19 cellular contexts compared by ENCODE assay signal in genomic region chr5:72298711-72299110, GRCh38. TPM values are rescaled to one million over a fixed set of nuclear protein-coding genes. Genes with fewer than 3 reads are reported as not detected.
DNase-seq lines count a peak whose midpoint lies in the region; ATAC-seq, FAIRE-seq and TF ChIP-seq lines count a peak whose summit lies in the region.
"Had no signal": no experiment of that assay in that cellular context is flagged by ENCODE, and none has a peak within 500 bp of the region (broad histone marks: within the 10 kb centered on the region; RNA-seq: fewer than 3 reads in every experiment).

No MANE protein-coding gene starts in this region.

- peaks cover 26% of the 10 kb centered on the region for H3K4me1 Mint-ChIP-seq in endodermal cell

- no peak for DNase-seq in SK-N-SH
- DNase-seq in Karpas-422, result no peak
- DNase-seq in GM12878 (ENCODE audit: low read depth, low spot score), result no peak
- DNase-seq in endodermal cell, result no peak
- DNase-seq in colonic mucosa, result no peak
- no peak for DNase-seq in esophagus muscularis mucosa (ENCODE audit: extremely low spot score)
- DNase-seq: COR-L47, DMS79 treated with DMSO at 0.1 percent for 48 hours, GDM1, NCI-H1105 treated with DMSO at 0.1 percent for 48 hours, NCI-H187, NCI-H510A treated with DMSO at 0.1 percent for 48 hours, T-cell had no signal

- H3K27ac Mint-ChIP-seq in endodermal cell, result no peak overlapping the region
- H3K27ac Mint-ChIP-seq: T-cell had no signal

- BruUV-seq in GM12878 (replicated peaks; lab: Mats Ljungman, UMichigan), result no TSS peak

- RAD21 ChIA-PET in GM12878 (lab: Charles Lee; ENCODE audit: unreplicated experiment), result interaction anchor here (0.6 to 4.4 kb wide), 10 partner anchors 10 to 525 kb away, joined by 3 to 28 read pairs (median 4); partner anchors contain the start of genes MRPS27 and PTCD2

- TF ChIP-seq EP300 in SK-N-SH (IDR thresholded peaks at IDR 0.05; ENCODE audit: borderline replicate concordance in 1 of 2, low read depth in 1 of 2, low read length in 1 of 2), result no peak
- TF ChIP-seq EP300 in GM12878 (IDR thresholded peaks at IDR 0.05; ENCODE audit: borderline replicate concordance in 1 of 2, control insufficient read depth in 1 of 2, low read depth in 2 of 2, low read length in 2 of 2), result no peak
- no peak for TF ChIP-seq EP300 in esophagus muscularis mucosa (IDR thresholded peaks at IDR 0.05)

- ATAC-seq in SK-N-SH treated with all-trans-retinoic acid at 6 μM for 48 hours (no peak), GM12878 (no peak; the same call in 2 of the 3 replicates), GM18867 (IDR thresholded peaks at IDR 0.05; ENCODE audit: unreplicated experiment) (no peak)
- ATAC-seq: HCT116, T-cell had no signal

- H3K36me3 ChIP-seq in SK-N-SH (replicated peaks in 1 of 2; ENCODE audit: control insufficient read depth in 1 of 2, insufficient read depth in 2 of 2, low read length in 1 of 2) (peaks cover 37 to 50% of the 10 kb centered on the region in 2 experiments), Karpas-422 (ENCODE audit: insufficient read depth, low read length) (peaks cover 24% of the 10 kb centered on the region; the same call in 1 of the 2 replicates), GM12878 (ENCODE audit: control insufficient read depth in 2 of 2, insufficient read depth in 2 of 2, low read length in 1 of 2) (no peaks in the 10 kb centered on the region), endodermal cell (ENCODE audit: control insufficient read depth, insufficient read depth, low read length) (peaks cover 37% of the 10 kb centered on the region), colonic mucosa (no peaks in the 10 kb centered on the region), esophagus muscularis mucosa (peaks cover 0 to 11% (median 3%) of the 10 kb centered on the region in 4 donors)

- H3K36me3 Mint-ChIP-seq in endodermal cell (ENCODE audit: low read depth), result peaks cover 29% of the 10 kb centered on the region

- no peak overlapping the region for H2AFZ ChIP-seq in SK-N-SH (ENCODE audit: low read depth)
- H2AFZ ChIP-seq in Karpas-422 (ENCODE audit: low read length), result no peak overlapping the region
- no peak overlapping the region for H2AFZ ChIP-seq in GM12878 (ENCODE audit: control insufficient read depth, low read depth, low read length)

- no peak overlapping the region for H3K4me3 ChIP-seq in SK-N-SH (ENCODE audit: low read depth in 2 of 2, low read length in 1 of 2)
- H3K4me3 ChIP-seq in Karpas-422 (ENCODE audit: low read length), result no peak overlapping the region
- H3K4me3 ChIP-seq in GM12878, result peak overlapping the region; percentile 33; the same call in 1 of the 2 replicates
- H3K4me3 ChIP-seq in endodermal cell (ENCODE audit: low read length), result no peak overlapping the region
- H3K4me3 ChIP-seq in colonic mucosa, result no peak overlapping the region
- no peak overlapping the region for H3K4me3 ChIP-seq in esophagus muscularis mucosa
- H3K4me3 ChIP-seq: SJSA1 had no signal

- TF ChIP-seq CTCF in SK-N-SH (IDR thresholded peaks at IDR 0.05) (no peak), GM12878 (IDR thresholded peaks at IDR 0.05 in 2 of 3, conservative IDR thresholded peaks at IDR 0.05 in 1 of 3; ENCODE audit: control insufficient read depth in 2 of 3, extremely low read depth in 1 of 3, insufficient read depth in 1 of 3, low read depth in 3 of 3, low read length in 3 of 3) (0 out of 6 replicates have a peak, but pooled peaks of 1 of the 3 experiments have one; percentile 2), endodermal cell (conservative IDR thresholded peaks at IDR 0.05) (no peak), colonic mucosa (IDR thresholded peaks at IDR 0.05) (no peak), esophagus muscularis mucosa (IDR thresholded peaks at IDR 0.05) (no peak)

- H3K9me3 ChIP-seq in SK-N-SH (no peaks in the 10 kb centered on the region), Karpas-422 (ENCODE audit: low read length) (no peaks in the 10 kb centered on the region), GM12878 (replicated peaks; ENCODE audit: control insufficient read depth, insufficient read depth, low read length) (no peaks in the 10 kb centered on the region; the same call in 2 of the 3 replicates), endodermal cell (ENCODE audit: control insufficient read depth, low read length) (peaks cover 4% of the 10 kb centered on the region), colonic mucosa (no peaks in the 10 kb centered on the region), esophagus muscularis mucosa (no peaks in the 10 kb centered on the region)
- H3K9me3 ChIP-seq: SJSA1 had no signal

- H3K27me3 ChIP-seq in SK-N-SH (ENCODE audit: insufficient read depth) (no peaks in the 10 kb centered on the region), Karpas-422 (ENCODE audit: low read length) (no peaks in the 10 kb centered on the region), GM12878 (replicated peaks in 1 of 2; ENCODE audit: control insufficient read depth in 2 of 2, insufficient read depth in 2 of 2, low read length in 1 of 2) (no peaks in the 10 kb centered on the region), endodermal cell (ENCODE audit: control insufficient read depth, insufficient read depth, low read length, poor library complexity, severe bottlenecking) (no peaks in the 10 kb centered on the region), colonic mucosa (no peaks in the 10 kb centered on the region), esophagus muscularis mucosa (no peaks in the 10 kb centered on the region)
- H3K27me3 ChIP-seq: SJSA1 had no signal

- H3K4me1 ChIP-seq in SK-N-SH (ENCODE audit: control insufficient read depth in 1 of 2, insufficient read depth in 2 of 2, low read depth in 1 of 2, low read length in 1 of 2) (peaks cover 0 to 3% of the 10 kb centered on the region in 2 experiments; a peak in 3 of 4 replicates), Karpas-422 (ENCODE audit: low read length) (peaks cover 100% of the 10 kb centered on the region), GM12878 (ENCODE audit: control insufficient read depth, insufficient read depth, low read length) (peaks cover 61% of the 10 kb centered on the region), endodermal cell (ENCODE audit: control insufficient read depth, insufficient read depth, low read length) (peaks cover 18% of the 10 kb centered on the region), colonic mucosa (no peaks in the 10 kb centered on the region), esophagus muscularis mucosa (peaks cover 2 to 18% (median 9%) of the 10 kb centered on the region in 4 donors)

- no peak overlapping the region; a peak in 1 of 4 replicates for H3K27ac ChIP-seq in SK-N-SH (ENCODE audit: low read depth in 2 of 2, low read length in 1 of 2)
- peak overlapping the region; percentile 93 for H3K27ac ChIP-seq in Karpas-422 (ENCODE audit: low read length)
- peak overlapping the region; percentile 51 for H3K27ac ChIP-seq in GM12878 (ENCODE audit: control insufficient read depth, insufficient read depth)
- no peak overlapping the region for H3K27ac ChIP-seq in endodermal cell (ENCODE audit: low read depth, low read length)
- no peak overlapping the region for H3K27ac ChIP-seq in colonic mucosa
- H3K27ac ChIP-seq in esophagus muscularis mucosa (replicated peaks in 1 of 4), result no peak overlapping the region
- H3K27ac ChIP-seq: C4-2B, SJSA1 had no signal

- no peak overlapping the region for H3K9ac ChIP-seq in SK-N-SH
- no peak overlapping the region for H3K9ac ChIP-seq in Karpas-422 (ENCODE audit: low read length)
- H3K9ac ChIP-seq in GM12878 (ENCODE audit: control insufficient read depth, insufficient read depth, low read length), result 0 out of 2 replicates have a peak overlapping the region, but pooled peaks have one; percentile 11
- H3K9ac ChIP-seq in endodermal cell (ENCODE audit: extremely low read depth, low read length, poor library complexity, severe bottlenecking), result no peak overlapping the region
- no peak overlapping the region for H3K9ac ChIP-seq in colonic mucosa (ENCODE audit: low read depth in 2 of 2, low read length in 2 of 2)

- H3K4me3 Mint-ChIP-seq in endodermal cell, result no peak overlapping the region
- H3K4me3 Mint-ChIP-seq: T-cell had no signal

- CTCF ChIA-PET in SK-N-SH (lab: Yijun Ruan, JAX), result interaction anchor here (1.6 kb wide), 1 partner anchor 9 kb away, joined by 8 read pairs; no protein-coding TSS in a partner anchor
- CTCF ChIA-PET in GM12878 (lab: Yijun Ruan, JAX), result interaction anchor here (1.1 to 2.4 kb wide), 6 partner anchors 9 to 64 kb away, joined by 3 to 15 read pairs (median 5); no protein-coding TSS in a partner anchor

- TF ChIP-seq POLR2A in GM12878 (IDR thresholded peaks at IDR 0.05; ENCODE audit: low read depth, low read length) (no peak), esophagus muscularis mucosa (IDR thresholded peaks at IDR 0.05; ENCODE audit: low read depth) (no peak)

- in situ Hi-C loops in GM12878 (cut with MboI), result no loop called here

- FAIRE-seq in GM12878 (lab: Jason Lieb, UNC), result no peak
- FAIRE-seq: A204.1 had no signal

- no peaks in the 10 kb centered on the region for H3K27me3 Mint-ChIP-seq in endodermal cell (ENCODE audit: insufficient read depth)
- H3K27me3 Mint-ChIP-seq: T-cell had no signal

- TF ChIP-seq RAD21 in SK-N-SH (IDR thresholded peaks at IDR 0.05; ENCODE audit: low read length) (peak; percentile 28; the same call in 1 of the 2 replicates), GM12878 (IDR thresholded peaks at IDR 0.05; ENCODE audit: insufficient read depth, low read depth, low read length) (no peak)

- 93% methylated on average over 5 of the region's 5 CpGs for WGBS in SK-N-SH (ENCODE audit: low lambda C conversion rate)
- WGBS in GM12878 (ENCODE audit: insufficient coverage, insufficient replicate concordance, low lambda C conversion rate, missing lambda C conversion rate), result 35% methylated on average over 5 of the region's 5 CpGs
- 95 to 100% methylated on average over 2 to 5 of the region's 5 CpGs for WGBS in endodermal cell (ENCODE audit: insufficient coverage in 1 of 2, insufficient read length in 1 of 2), 2 experiments
- WGBS in esophagus muscularis mucosa, result 95% methylated on average over 5 of the region's 5 CpGs

- no peak overlapping the region for H3K4me2 ChIP-seq in SK-N-SH
- H3K4me2 ChIP-seq in Karpas-422 (ENCODE audit: low read depth, low read length, poor library complexity, severe bottlenecking), result peak overlapping the region; percentile 61
- H3K4me2 ChIP-seq in GM12878 (ENCODE audit: control insufficient read depth, insufficient read depth), result peak overlapping the region; percentile 77

- peaks cover 30% of the 10 kb centered on the region for H3K79me2 ChIP-seq in SK-N-SH (ENCODE audit: insufficient read depth)
- peaks cover 91% of the 10 kb centered on the region for H3K79me2 ChIP-seq in Karpas-422 (ENCODE audit: low read length)
- H3K79me2 ChIP-seq in GM12878 (ENCODE audit: control insufficient read depth, insufficient read depth, low read length), result peaks cover 71% of the 10 kb centered on the region

- intact Hi-C loops in GM12878 (cut with micrococcal nuclease; ENCODE audit: unreplicated experiment) (no loop called here), colonic mucosa (cut with DNase I) (no loop called here), esophagus muscularis mucosa (cut with DNase I) (no loop called here)

- POLR2A ChIA-PET in SK-N-SH (lab: Yijun Ruan, JAX), result no interaction called here
- POLR2A ChIA-PET in GM12878 (lab: Charles Lee), result interaction anchor here (0.6 to 1.6 kb wide), 4 partner anchors 9 to 65 kb away, joined by 4 to 6 read pairs (median 4); no protein-coding TSS in a partner anchor

- H3K9me3 Mint-ChIP-seq in endodermal cell, result no peaks in the 10 kb centered on the region
- H3K9me3 Mint-ChIP-seq: T-cell had no signal

- SMC1A ChIA-PET in GM12878 (lab: Charles Lee; ENCODE audit: uncharacterized antibody, unreplicated experiment), result interaction anchor here (0.7 to 3.0 kb wide), 10 partner anchors 9 to 470 kb away, joined by 3 to 17 read pairs (median 4); no protein-coding TSS in a partner anchor

- no peaks in the 10 kb centered on the region for H3K9me2 ChIP-seq in SK-N-SH
- H3K9me2 ChIP-seq in Karpas-422 (replicated peaks; ENCODE audit: insufficient read depth, low read length), result no peaks in the 10 kb centered on the region

- no peaks in the 10 kb centered on the region for H3F3A ChIP-seq in SK-N-SH (replicated peaks; ENCODE audit: insufficient read depth)

- H4K20me1 ChIP-seq in SK-N-SH (ENCODE audit: insufficient read depth), result no peaks in the 10 kb centered on the region
- no peaks in the 10 kb centered on the region for H4K20me1 ChIP-seq in Karpas-422 (ENCODE audit: insufficient read depth, low read depth, low read length)
- H4K20me1 ChIP-seq in GM12878 (ENCODE audit: control insufficient read depth, insufficient read depth), result no peaks in the 10 kb centered on the region

RNA-seq across cellular contexts. Expression of gene MRPS27, which starts 21.3 kb away (rescaled TPM):
- polyA plus RNA-seq in SK-N-SH (2012; rRNA removed), result 37.5 and 48.2 TPM in 2 replicates
- polyA plus RNA-seq in SK-N-SH (2012; cell fraction: cytosol; rRNA removed), result 39.8 and 47.0 TPM in 2 replicates
- polyA plus RNA-seq in SK-N-SH (2012; cell fraction: nucleus; rRNA removed), result 38.6 and 42.4 TPM in 2 replicates
- 87.4 and 120 TPM in 2 replicates for total RNA-seq in Karpas-422 (2014; rRNA removed; shearing (Covaris generic); ENCODE audit: low replicate concordance)
- 151 and 157 TPM in 2 replicates for total RNA-seq in GM12878 (2013; cell fraction: nucleolus; rRNA removed)
- 113 and 117 TPM in 2 replicates for total RNA-seq in GM12878 (2014; rRNA removed)
- 114 and 119 TPM in 2 replicates for total RNA-seq in GM12878 (2014; rRNA removed; fragmentation: Illumina TruSeq; extraction: Trizol)
- 95.3 and 96.1 TPM in 2 replicates for total RNA-seq in GM12878 (2021)
- 40.3 TPM for polyA plus RNA-seq in GM12878 (2011; ENCODE audit: low read depth)
- polyA plus RNA-seq in GM12878 (2011; rRNA removed), result 128 and 139 TPM in 2 replicates
- polyA plus RNA-seq in GM12878 (2011; cell fraction: cytosol; rRNA removed), result 92.2 and 96.2 TPM in 2 replicates
- polyA plus RNA-seq in GM12878 (2011; cell fraction: nucleus; rRNA removed), result 68.8 and 72.8 TPM in 2 replicates
- 46.0 and 55.8 TPM in 2 replicates for polyA plus RNA-seq in GM12878 (2012)
- 125 and 140 TPM in 2 replicates for polyA plus RNA-seq in GM12878 (2014; fragmentation: Illumina TruSeq; extraction: Trizol)
- polyA plus RNA-seq in GM12878 (2014; fragmentation: Nextera tagmentation; extraction: Ambion mirVana), result 10 to 100 TPM; 61.0 to 88.9 TPM
- 84.7 and 89.9 TPM in 2 replicates for polyA plus RNA-seq in GM12878 (2014; rRNA removed)
- 10 to 100 TPM; 77.1 to 80.0 TPM for polyA plus RNA-seq in GM12878 (2016; fragmentation: Nextera tagmentation; extraction: Ambion mirVana)
- polyA minus RNA-seq in GM12878 (2011; rRNA and poly(A)+ RNA removed), result 98.5 and 103 TPM in 2 replicates
- polyA minus RNA-seq in GM12878 (2011; cell fraction: cytosol; rRNA and poly(A)+ RNA removed), result 41.7 and 54.2 TPM in 2 replicates
- 55.2 and 96.8 TPM in 2 replicates for polyA minus RNA-seq in GM12878 (2011; cell fraction: nucleus; rRNA and poly(A)+ RNA removed)
- total RNA-seq in endodermal cell, result 10 to 100 TPM; 55.2 to 80.8 TPM
- 68.4 TPM for polyA plus RNA-seq in endodermal cell (2013, experiment 1 of 2)
- 64.3 TPM for polyA plus RNA-seq in endodermal cell (2013, experiment 2 of 2)
- total RNA-seq in colonic mucosa, result 10 to 100 TPM; 46.3 to 56.6 TPM
- 10 to 100 TPM; 38.6 to 53.5 (median 45.7) TPM for total RNA-seq in esophagus muscularis mucosa

RNA-seq across cellular contexts. Expression of gene PTCD2, which starts 21.5 kb away (rescaled TPM):
- 6.7 and 8.6 TPM in 2 replicates for polyA plus RNA-seq in SK-N-SH (2012; rRNA removed)
- polyA plus RNA-seq in SK-N-SH (2012; cell fraction: cytosol; rRNA removed), result 8.0 and 8.9 TPM in 2 replicates
- 7.1 and 13.0 TPM in 2 replicates for polyA plus RNA-seq in SK-N-SH (2012; cell fraction: nucleus; rRNA removed)
- total RNA-seq in Karpas-422 (2014; rRNA removed; shearing (Covaris generic); ENCODE audit: low replicate concordance), result 9.2 and 24.9 TPM in 2 replicates
- total RNA-seq in GM12878 (2013; cell fraction: nucleolus; rRNA removed), result 37.6 and 44.3 TPM in 2 replicates
- total RNA-seq in GM12878 (2014; rRNA removed), result 10.5 and 13.1 TPM in 2 replicates
- 8.7 and 9.9 TPM in 2 replicates for total RNA-seq in GM12878 (2014; rRNA removed; fragmentation: Illumina TruSeq; extraction: Trizol)
- total RNA-seq in GM12878 (2021), result 13.6 and 14.7 TPM in 2 replicates
- 4.2 TPM for polyA plus RNA-seq in GM12878 (2011; ENCODE audit: low read depth)
- polyA plus RNA-seq in GM12878 (2011; rRNA removed), result 14.8 and 17.9 TPM in 2 replicates
- 8.3 and 9.0 TPM in 2 replicates for polyA plus RNA-seq in GM12878 (2011; cell fraction: cytosol; rRNA removed)
- 21.8 and 22.2 TPM in 2 replicates for polyA plus RNA-seq in GM12878 (2011; cell fraction: nucleus; rRNA removed)
- polyA plus RNA-seq in GM12878 (2012), result 4.1 and 6.9 TPM in 2 replicates
- 12.0 and 12.4 TPM in 2 replicates for polyA plus RNA-seq in GM12878 (2014; fragmentation: Illumina TruSeq; extraction: Trizol)
- polyA plus RNA-seq in GM12878 (2014; fragmentation: Nextera tagmentation; extraction: Ambion mirVana), result 10 to 100 TPM in 1 of 2 experiments, 1 to 10 TPM in 1; 9.1 to 11.0 TPM
- polyA plus RNA-seq in GM12878 (2014; rRNA removed), result 10.2 and 12.8 TPM in 2 replicates
- polyA plus RNA-seq in GM12878 (2016; fragmentation: Nextera tagmentation; extraction: Ambion mirVana), result 10 to 100 TPM; 11.8 to 15.0 TPM
- 12.6 and 14.7 TPM in 2 replicates for polyA minus RNA-seq in GM12878 (2011; rRNA and poly(A)+ RNA removed)
- 3.7 and 3.9 TPM in 2 replicates for polyA minus RNA-seq in GM12878 (2011; cell fraction: cytosol; rRNA and poly(A)+ RNA removed)
- polyA minus RNA-seq in GM12878 (2011; cell fraction: nucleus; rRNA and poly(A)+ RNA removed), result 10.6 and 17.6 TPM in 2 replicates
- 10 to 100 TPM in 1 of 2 donors, 1 to 10 TPM in 1; 9.5 to 13.4 TPM for total RNA-seq in endodermal cell
- 10.5 TPM for polyA plus RNA-seq in endodermal cell (2013, experiment 1 of 2)
- 8.8 TPM for polyA plus RNA-seq in endodermal cell (2013, experiment 2 of 2)
- total RNA-seq in colonic mucosa, result 1 to 10 TPM; 4.4 to 7.8 TPM
- total RNA-seq in esophagus muscularis mucosa, result 1 to 10 TPM; 3.5 to 7.1 (median 5.8) TPM

Comparison
In these comparisons a context has a peak if more than half of its experiments do, and no peak if none do; other contexts are left out.
1. H3K27ac ChIP-seq: peak in Karpas-422 (single experiment) and GM12878 (single experiment); none in SK-N-SH (0 of 2), endodermal cell (single experiment), colonic mucosa (single experiment) and esophagus muscularis mucosa (0 of 4).
2. Of the 26 proteins assayed by ChIP-seq in both GM12878 and SK-N-SH: peak only in GM12878: none; only in SK-N-SH: RAD21; in both: none; in neither: 24; mixed calls (peak in some experiments, not most) for 1.